21 cellular contexts compared by ENCODE assay signal in the genomic region with DNA sequence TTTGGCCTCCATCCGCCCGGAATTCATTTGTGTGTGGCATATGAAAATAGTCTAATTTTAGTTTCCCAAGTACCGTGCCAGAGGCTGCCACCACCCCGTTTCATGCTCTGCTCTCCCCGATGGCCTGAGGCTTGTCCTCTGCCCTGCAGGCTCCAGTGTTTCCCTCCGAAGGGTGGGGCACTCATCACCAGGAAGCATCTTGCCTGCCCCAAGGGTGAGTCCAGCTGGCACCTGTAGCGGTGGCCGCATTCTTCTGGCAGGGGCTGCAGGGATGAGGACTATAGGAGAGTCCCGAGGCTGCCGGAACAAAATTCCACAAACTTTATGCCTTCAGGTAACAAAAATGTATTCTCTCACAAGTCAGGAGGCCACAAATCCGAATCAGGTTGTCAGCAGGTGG. TPM values are rescaled to one million over a fixed set of nuclear protein-coding genes. Genes with fewer than 3 reads are reported as not detected.
DNase-seq lines count a peak whose midpoint lies in the region; ATAC-seq, FAIRE-seq and TF ChIP-seq lines count a peak whose summit lies in the region.
"Had no signal": no experiment of that assay in that cellular context is flagged by ENCODE, and none has a peak within 500 bp of the region (broad histone marks: within the 10 kb centered on the region; RNA-seq: fewer than 3 reads in every experiment).

No MANE protein-coding gene starts in this region.

- no peaks in the 10 kb centered on the region for H3K36me3 ChIP-seq in kidney (ENCODE audit: control insufficient read depth in 1 of 2, insufficient read depth in 2 of 2, low read length in 2 of 2)
- H3K36me3 ChIP-seq in SJCRH30: no peaks in the 10 kb centered on the region
- H3K36me3 ChIP-seq: BLaER1 treated with 17β-estradiol and CSF1 and Interleukin-3, amounts not matched to agents 10 nM and 100 nM had no signal

- H3K27me3 Mint-ChIP-seq in stimulated activated memory B cell treated with anti-CD40 and anti-IgM and Interleukin-4, amounts not matched to agents 10 μg/mL and 1 μg/mL and 100 μg/mL, for 72 hours: no peaks in the 10 kb centered on the region
- H3K27me3 Mint-ChIP-seq: B cell, IgD-negative memory B cell had no signal

- H3K4me1 Mint-ChIP-seq in stimulated activated memory B cell treated with anti-CD40 and anti-IgM and Interleukin-4, amounts not matched to agents 10 μg/mL and 1 μg/mL and 100 μg/mL, for 72 hours: peaks cover 30% of the 10 kb centered on the region

- H3K9ac ChIP-seq in kidney (ENCODE audit: low read length in 2 of 2): no peak overlapping the region
- H3K9ac ChIP-seq: BLaER1 treated with 17β-estradiol and CSF1 and Interleukin-3, amounts not matched to agents 10 nM and 100 nM had no signal

- no peaks in the 10 kb centered on the region for H3K9me3 Mint-ChIP-seq in stimulated activated memory B cell treated with anti-CD40 and anti-IgM and Interleukin-4, amounts not matched to agents 10 μg/mL and 1 μg/mL and 100 μg/mL, for 72 hours
- H3K9me3 Mint-ChIP-seq: CD8-positive, alpha-beta T cell; IgD-negative memory B cell had no signal

- no peak for ATAC-seq in stimulated activated memory B cell treated with anti-CD40 and anti-IgM and Interleukin-4, amounts not matched to agents 10 μg/mL and 1 μg/mL and 100 μg/mL, for 72 hours
- no peak for ATAC-seq in GM19452 (IDR thresholded peaks at IDR 0.05; ENCODE audit: unreplicated experiment)
- ATAC-seq: CD8-positive, alpha-beta T cell; GM23338 had no signal

- no peaks in the 10 kb centered on the region for H3K27me3 ChIP-seq in SJCRH30
- H3K27me3 ChIP-seq: BLaER1 treated with 17β-estradiol and CSF1 and Interleukin-3, amounts not matched to agents 10 nM and 100 nM had no signal

- H3K4me1 ChIP-seq in kidney (ENCODE audit: control insufficient read depth in 1 of 2, insufficient read depth in 1 of 2, low read depth in 1 of 2, low read length in 2 of 2): no peaks in the 10 kb centered on the region
- no peaks in the 10 kb centered on the region for H3K4me1 ChIP-seq in SJCRH30

- H3K36me3 Mint-ChIP-seq in stimulated activated memory B cell treated with anti-CD40 and anti-IgM and Interleukin-4, amounts not matched to agents 10 μg/mL and 1 μg/mL and 100 μg/mL, for 72 hours: no peaks in the 10 kb centered on the region
- H3K36me3 Mint-ChIP-seq: CD8-positive, alpha-beta T cell; IgD-negative memory B cell had no signal

- intact Hi-C loops in kidney (cut with DNase I): no loop called here

- H3K9me3 ChIP-seq in kidney (ENCODE audit: control insufficient read depth in 1 of 2, low read length in 2 of 2): no peaks in the 10 kb centered on the region
- no peaks in the 10 kb centered on the region for H3K9me3 ChIP-seq in SJCRH30 (replicated peaks)

- H3K27ac Mint-ChIP-seq in stimulated activated memory B cell treated with anti-CD40 and anti-IgM and Interleukin-4, amounts not matched to agents 10 μg/mL and 1 μg/mL and 100 μg/mL, for 72 hours: peak overlapping the region; percentile 17
- H3K27ac Mint-ChIP-seq: B cell; CD8-positive, alpha-beta T cell; GM23338 had no signal

- H3K4me3 ChIP-seq in kidney (ENCODE audit: low read length in 2 of 2): no peak overlapping the region
- no peak overlapping the region for H3K4me3 ChIP-seq in SJCRH30
- H3K4me3 ChIP-seq: BLaER1 treated with 17β-estradiol and CSF1 and Interleukin-3, amounts not matched to agents 10 nM and 100 nM; GM23338 had no signal

- peak; percentile 29 for DNase-seq in ELF-1 (ENCODE audit: low read depth, low spot score)
- DNase-seq in NCI-H526 treated with DMSO at 0.1 percent for 48 hours (lab: John Stamatoyannopoulos, UW): peak; percentile 45
- DNase-seq in kidney: peak; percentile 39
- no peak for DNase-seq in activated CD8-positive, alpha-beta memory T cell treated with anti-CD3 and anti-CD28 coated beads, Interleukin-2, amount 50 U/mL, for 48 hours
- no peak for DNase-seq in SJCRH30
- DNase-seq: Calu3; CD8-positive, alpha-beta T cell; DMS79 treated with DMSO at 0.1 percent for 48 hours; EL; HCEC 1CT had no signal

- H3K27ac ChIP-seq in kidney (ENCODE audit: low read depth in 2 of 2, low read length in 2 of 2) (no peak overlapping the region), SJCRH30 (no peak overlapping the region)
- H3K27ac ChIP-seq: BLaER1 treated with 17β-estradiol and CSF1 and Interleukin-3, amounts not matched to agents 10 nM and 100 nM; HL-60 had no signal

- H3K4me3 Mint-ChIP-seq in stimulated activated memory B cell treated with anti-CD40 and anti-IgM and Interleukin-4, amounts not matched to agents 10 μg/mL and 1 μg/mL and 100 μg/mL, for 72 hours: no peak overlapping the region
- H3K4me3 Mint-ChIP-seq: B cell; CD8-positive, alpha-beta T cell; GM23338; IgD-negative memory B cell had no signal

- FAIRE-seq in kidney (lab: Jason Lieb, UNC): no peak
- FAIRE-seq: G401.6, GM12892, GM18507, H54 had no signal

- TF ChIP-seq CTCF in kidney (IDR thresholded peaks at IDR 0.05; ENCODE audit: borderline replicate concordance, extremely low read depth, insufficient read depth): no peak

RNA-seq across cellular contexts. Expression of gene CMIP, which starts 23.1 kb away (rescaled TPM):
- 65.7 TPM for total RNA-seq in kidney
- polyA plus RNA-seq in kidney (ENCODE audit: insufficient read depth, low read depth, low replicate concordance): 16.6 TPM
- total RNA-seq in SJCRH30 (2014; rRNA removed; shearing (Covaris generic)): 12.2 and 12.9 TPM in 2 replicates

Comparison
In these comparisons a context has a peak if more than half of its experiments do, and no peak if none do; other contexts are left out.
1. DNase-seq: peak in ELF-1 (single experiment), NCI-H526 treated with DMSO at 0.1 percent for 48 hours (single experiment) and kidney (single experiment); none in activated CD8-positive, alpha-beta memory T cell treated with anti-CD3 and anti-CD28 coated beads, Interleukin-2, amount 50 U/mL, for 48 hours (single experiment) and SJCRH30 (0 of 2).